Comparison of ENCODE assay signal across 10 cellular contexts in the genomic region with DNA sequence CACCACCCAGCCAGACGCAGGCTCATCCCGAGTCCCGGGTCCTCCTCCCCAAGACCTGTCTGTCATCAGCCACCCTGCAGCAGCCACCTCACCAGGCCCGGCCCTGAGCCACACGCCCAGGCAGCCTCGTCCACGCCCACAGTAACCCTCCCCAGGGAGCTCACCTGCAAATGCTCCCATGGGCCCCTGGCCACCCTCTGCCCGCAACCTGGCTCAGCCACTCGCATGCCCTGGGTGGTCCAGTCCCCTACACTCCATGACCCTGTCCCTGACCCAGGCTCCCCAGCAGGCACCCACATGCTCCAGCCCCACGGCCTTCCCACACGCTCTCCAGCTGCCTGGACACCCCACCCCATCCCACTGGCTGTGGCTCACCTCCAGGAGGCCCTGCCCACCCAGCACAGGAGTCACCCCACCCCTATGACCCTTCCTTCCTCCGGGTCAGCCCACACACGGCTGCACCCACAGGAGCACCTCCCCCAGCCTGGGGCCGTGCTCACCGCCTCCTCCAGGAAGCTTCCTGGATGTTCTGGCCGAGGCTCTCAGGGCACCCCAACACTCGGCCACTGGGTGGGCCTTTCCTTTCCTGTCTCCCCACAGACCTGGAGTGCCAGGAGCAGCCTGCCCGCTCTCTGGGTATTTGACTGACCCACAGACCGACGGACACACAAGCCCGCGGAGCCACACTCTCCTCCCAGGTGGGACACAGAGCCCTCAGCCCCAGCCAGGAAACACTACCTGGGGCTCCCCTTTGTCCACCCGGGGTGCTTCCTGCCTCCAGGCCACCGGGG.
DNase-seq lines count a peak whose midpoint lies in the region; TF ChIP-seq lines count a peak whose summit lies in the region.
"Had no signal": no experiment of that assay in that cellular context is flagged by ENCODE, and none has a peak within 500 bp of the region (broad histone marks: within the 10 kb centered on the region; RNA-seq: fewer than 3 reads in every experiment).

No MANE protein-coding gene starts in this region.

- H3K9me3 ChIP-seq in mucosa of rectum (ENCODE audit: control insufficient read depth in 2 of 2, low read length in 2 of 2): no peaks in the 10 kb centered on the region

- TF ChIP-seq CTCF in AG04449 (IDR thresholded peaks at IDR 0.05; ENCODE audit: insufficient read depth, low read length, missing control alignments) (no peak), brain microvascular endothelial cell (IDR thresholded peaks at IDR 0.05; ENCODE audit: low read depth, low read length, missing control alignments) (no peak), GM20000 (IDR thresholded peaks at IDR 0.05; ENCODE audit: extremely low read depth, missing control alignments) (no peak)

- H3K27ac ChIP-seq in brain microvascular endothelial cell (peak overlapping the region; percentile 40), mucosa of rectum (ENCODE audit: low read depth in 2 of 2, low read length in 2 of 2) (peak overlapping the region; percentile 78 to 87)

- in situ Hi-C loops in brain microvascular endothelial cell (cut with HindIII; ENCODE audit: low pct_ligation_motif_present, low sequenced_read_pairs): no loop called here

- peak overlapping the region; percentile 23 for H3K4me3 ChIP-seq in AG04449 (ENCODE audit: low read depth, low read length)
- H3K4me3 ChIP-seq in brain microvascular endothelial cell (ENCODE audit: low read depth, low read length): peak overlapping the region; percentile 12
- H3K4me3 ChIP-seq in mucosa of rectum (ENCODE audit: low read length in 2 of 2): peak overlapping the region; percentile 43 to 44

- peaks cover 45 to 52% of the 10 kb centered on the region in 2 donors for H3K4me1 ChIP-seq in mucosa of rectum (ENCODE audit: control insufficient read depth in 2 of 2, insufficient read depth in 2 of 2, low read length in 2 of 2)

- no peak for DNase-seq in AG04449 (ENCODE audit: low read depth, low spot score)
- peak; percentile 81 for DNase-seq in HPDE6-E6E7 (ENCODE audit: extremely low spot score)
- no peak for DNase-seq in brain microvascular endothelial cell
- no peak for DNase-seq in GM20000 (ENCODE audit: low spot score)
- no peak for DNase-seq in stimulated activated naive CD4-positive, alpha-beta T cell treated with Interleukin-2 at 50 U/mL for 16 hours (lab: John Stamatoyannopoulos, UW)
- no peak for DNase-seq in GM19238 (ENCODE audit: insufficient read length, low spot score)
- DNase-seq in activated effector memory CD4-positive, alpha-beta T cell treated with anti-CD3 and anti-CD28 coated beads, Interleukin-2, amount 50 U/mL, for 16 hours: no peak
- DNase-seq: cortex of kidney, SHP77 treated with DMSO at 0.1 percent for 48 hours had no signal

- H3K9ac ChIP-seq in mucosa of rectum (ENCODE audit: low read depth in 1 of 2, low read length in 2 of 2): peak overlapping the region in 1 of 2 donors; percentile 46

- POLR2A ChIA-PET in AG04449 (lab: Yijun Ruan, JAX): interaction anchor here (1.3 kb wide), 1 partner anchor 227 kb away, joined by 3 read pairs; no protein-coding TSS in a partner anchor

- CTCF ChIA-PET in AG04449 (lab: Yijun Ruan, JAX): interaction anchor here (0.8 to 1.4 kb wide), 3 partner anchors 21 to 227 kb away, joined by 3 to 4 read pairs (median 3); no protein-coding TSS in a partner anchor

- no peaks in the 10 kb centered on the region for H3K27me3 ChIP-seq in brain microvascular endothelial cell (replicated peaks)
- H3K27me3 ChIP-seq in mucosa of rectum (ENCODE audit: control insufficient read depth in 2 of 2, insufficient read depth in 2 of 2, low read length in 2 of 2): no peaks in the 10 kb centered on the region

- peaks cover 7% of the 10 kb centered on the region for H3K36me3 ChIP-seq in brain microvascular endothelial cell (replicated peaks)
- peaks cover 16 to 17% of the 10 kb centered on the region in 2 donors for H3K36me3 ChIP-seq in mucosa of rectum (ENCODE audit: control insufficient read depth in 2 of 2, insufficient read depth in 2 of 2, low read length in 2 of 2)
